Comparison of ENCODE assay signal across 8 cellular contexts in the genomic region with DNA sequence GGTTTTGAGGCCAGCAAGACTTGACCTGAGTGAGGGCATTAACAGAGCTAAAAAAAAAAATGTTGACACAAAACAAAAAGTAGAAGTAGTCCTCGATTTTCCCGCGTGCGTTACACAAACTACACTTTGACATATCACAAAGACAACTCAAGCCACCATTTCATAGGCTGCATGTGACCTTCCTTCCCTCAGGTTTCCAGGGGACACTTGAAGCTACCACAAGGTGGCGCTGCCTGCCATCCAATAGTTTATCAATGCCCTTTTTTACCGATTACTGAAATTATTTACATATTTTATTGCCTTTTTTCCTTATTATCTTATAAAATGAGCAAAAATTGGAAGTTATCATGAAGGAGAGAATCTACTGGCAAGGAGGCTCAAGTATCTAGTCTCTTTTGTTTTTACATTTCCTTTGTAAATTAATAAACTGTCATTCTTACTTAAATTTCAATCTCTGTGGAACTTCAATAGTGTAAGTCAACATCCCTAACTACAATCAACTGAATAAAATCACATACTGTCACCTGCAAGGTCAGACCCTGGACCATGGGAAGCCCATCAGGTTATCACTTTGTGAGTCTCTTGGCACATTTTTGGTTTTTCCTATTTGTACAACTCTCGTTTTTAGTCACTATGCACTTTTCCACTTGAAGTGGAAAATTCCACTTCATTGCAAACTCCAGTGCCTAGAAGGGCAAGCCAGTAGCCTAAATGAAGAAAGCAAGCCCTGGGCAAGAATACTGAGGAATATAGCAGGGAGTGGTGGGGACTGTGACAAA.
DNase-seq lines count a peak whose midpoint lies in the region; ATAC-seq, FAIRE-seq and TF ChIP-seq lines count a peak whose summit lies in the region.

No MANE protein-coding gene starts in this region.

- no peak overlapping the region for H3K4me3 ChIP-seq in fibroblast of mammary gland (ENCODE audit: control insufficient read depth, low read depth, low read length)
- H3K4me3 ChIP-seq in thoracic aorta, result no peak overlapping the region

- H3K27ac ChIP-seq in thoracic aorta, result no peak overlapping the region

- FAIRE-seq in A204.1 (lab: Jason Lieb, UNC) (peak; percentile 85), RCC 7860 (lab: Jason Lieb, UNC) (no peak)

- H3K36me3 ChIP-seq in thoracic aorta, result no peaks in the 10 kb centered on the region

- no peaks in the 10 kb centered on the region for H3K27me3 ChIP-seq in thoracic aorta (replicated peaks; ENCODE audit: insufficient read depth)

- H3K9me3 ChIP-seq in thoracic aorta, result no peaks in the 10 kb centered on the region

- peak; percentile 34 for ATAC-seq in GM18861 (IDR thresholded peaks at IDR 0.05; ENCODE audit: unreplicated experiment)
- no peak for ATAC-seq in thoracic aorta (ENCODE audit: insufficient number of reproducible peaks, low FRiP score, low read depth)

- peak; percentile 65 for DNase-seq in KG1 (lab: John Stamatoyannopoulos, UW)
- DNase-seq in RCC 7860 (ENCODE audit: low spot score), result peak; percentile 36
- DNase-seq in activated T-cell treated with anti-CD3 and anti-CD28 coated beads, Interleukin-2, amount 50 U/mL, for 48 hours, result peak; percentile 82 to 84
- DNase-seq in fibroblast of mammary gland (ENCODE audit: low read depth), result peak; percentile 72
- peak in 46 of 56 donors; percentile 1 to 86 (median 28) for DNase-seq in nucleus accumbens (lab: John Stamatoyannopoulos, UW)
- DNase-seq in thoracic aorta (ENCODE audit: low spot score), result peak; percentile 15

- peak; percentile 97 for TF ChIP-seq CTCF in fibroblast of mammary gland (conservative IDR thresholded peaks at IDR 0.05; ENCODE audit: control insufficient read depth, insufficient read depth, low read depth, low read length)
- TF ChIP-seq CTCF in thoracic aorta (IDR thresholded peaks at IDR 0.05), result peak; percentile 79

- H3K4me1 ChIP-seq in thoracic aorta (ENCODE audit: control insufficient read depth in 1 of 2, low read depth in 2 of 2), result peaks cover 0 to 5% of the 10 kb centered on the region in 2 donors

Comparison
In these comparisons a context has a peak if more than half of its experiments do, and no peak if none do; other contexts are left out.
1. DNase-seq: peak in every context shown above with its lines; median percentile 83 in activated T-cell treated with anti-CD3 and anti-CD28 coated beads, Interleukin-2, amount 50 U/mL, for 48 hours; 72 in fibroblast of mammary gland; 65 in KG1; 36 in RCC 7860; 28 in nucleus accumbens; 15 in thoracic aorta.